ENCODE assay signal across 8 cellular contexts in genomic region chr5:53109041-53109435, GRCh38. TPM values are rescaled to one million over a fixed set of nuclear protein-coding genes. Genes with fewer than 3 reads are reported as not detected.
DNase-seq lines count a peak whose midpoint lies in the region; ATAC-seq and TF ChIP-seq lines count a peak whose summit lies in the region.

No MANE protein-coding gene starts in this region.

- TF ChIP-seq CTCF in VCaP (conservative IDR thresholded peaks at IDR 0.05) (no peak), foreskin keratinocyte (conservative IDR thresholded peaks at IDR 0.05) (no peak), progenitor cell of endocrine pancreas (IDR thresholded peaks at IDR 0.05; ENCODE audit: unreplicated experiment) (no peak)

- H3K9me3 Mint-ChIP-seq in progenitor cell of endocrine pancreas (ENCODE audit: low read depth): no peaks in the 10 kb centered on the region

- peak; percentile 2 for ATAC-seq in GM19397 (IDR thresholded peaks at IDR 0.05; ENCODE audit: unreplicated experiment)
- peak; percentile 11 for ATAC-seq in HG03520 (IDR thresholded peaks at IDR 0.05; ENCODE audit: unreplicated experiment)
- ATAC-seq in foreskin keratinocyte: peak; percentile 5

- no peaks in the 10 kb centered on the region for H3K27me3 ChIP-seq in foreskin keratinocyte

- peak overlapping the region; percentile 90 for H3K27ac Mint-ChIP-seq in progenitor cell of endocrine pancreas

- H3K4me1 Mint-ChIP-seq in progenitor cell of endocrine pancreas (ENCODE audit: low read depth): peaks cover 21% of the 10 kb centered on the region

- peaks cover 7% of the 10 kb centered on the region for H3K36me3 Mint-ChIP-seq in progenitor cell of endocrine pancreas (ENCODE audit: insufficient read depth)

- DNase-seq in CD1c-positive myeloid dendritic cell (ENCODE audit: extremely low spot score) (peak; percentile 35), foreskin keratinocyte (no peak), progenitor cell of endocrine pancreas (ENCODE audit: low spot score, unreplicated experiment) (no peak), iPS-NIHi11 (ENCODE audit: low spot score) (no peak), NCI-H1930 (lab: John Stamatoyannopoulos, UW) (no peak)

- peaks cover 8% of the 10 kb centered on the region for H3K4me1 ChIP-seq in foreskin keratinocyte

- peak overlapping the region; percentile 72 for H3K27ac ChIP-seq in VCaP
- H3K27ac ChIP-seq in foreskin keratinocyte: no peak overlapping the region

- H3K27me3 Mint-ChIP-seq in progenitor cell of endocrine pancreas: no peaks in the 10 kb centered on the region

- H3K4me3 Mint-ChIP-seq in progenitor cell of endocrine pancreas (ENCODE audit: low read depth): peak overlapping the region; percentile 88

RNA-seq across cellular contexts. Expression of gene MOCS2, which starts 0.5 kb away (rescaled TPM):
- total RNA-seq in foreskin keratinocyte (47.7 and 48.3 TPM in 2 replicates), progenitor cell of endocrine pancreas (26.2 and 28.0 TPM in 2 replicates)
- polyA plus RNA-seq in foreskin keratinocyte: 46.4 and 49.8 TPM in 2 replicates
